14 cellular contexts compared by ENCODE assay signal in genomic region chr1:20329793-20330542, GRCh38. TPM values are rescaled to one million over a fixed set of nuclear protein-coding genes. Genes with fewer than 3 reads are reported as not detected.
A peak's percentile ranks its signal among the peaks of the same experiment; 100 is the strongest.
DNase-seq lines count a peak whose midpoint lies in the region; ATAC-seq, FAIRE-seq and TF ChIP-seq lines count a peak whose summit lies in the region.
"Had no signal": no experiment of that assay in that cellular context is flagged by ENCODE, and none has a peak within 500 bp of the region (broad histone marks: within the 10 kb centered on the region; RNA-seq: fewer than 3 reads in every experiment).

No MANE protein-coding gene starts in this region.

- H3K36me3 ChIP-seq in BJ (ENCODE audit: control insufficient read depth, insufficient read depth, low read length): no peaks in the 10 kb centered on the region
- H3K36me3 ChIP-seq in astrocyte (ENCODE audit: insufficient read depth, low read length): no peaks in the 10 kb centered on the region
- H3K36me3 ChIP-seq: BLaER1, heart right ventricle had no signal

- no peak overlapping the region for H3K27ac ChIP-seq in astrocyte (ENCODE audit: low read depth, low read length)
- H3K27ac ChIP-seq: BLaER1, heart right ventricle had no signal

- H3K4me2 ChIP-seq in astrocyte (ENCODE audit: low read length): no peak overlapping the region
- H3K4me2 ChIP-seq: BLaER1 had no signal

- DNase-seq in BJ (ENCODE audit: low read depth) (no peak), GM13977 (ENCODE audit: low spot score) (no peak), astrocyte (ENCODE audit: low read depth) (no peak), iPS-NIHi7 (ENCODE audit: extremely low spot score) (peak; percentile 54), natural killer cell (no peak)
- DNase-seq in activated CD4-positive, alpha-beta memory T cell treated with anti-CD3 and anti-CD28 coated beads, Interleukin-2, amount 10 ng/mL, durations not matched to agents 7 days and 5 days: no peak
- DNase-seq: activated naive CD4-positive, alpha-beta T cell treated with anti-CD3 and anti-CD28 coated beads, Interleukin-2, amount 10 ng/mL, durations not matched to agents 7 days and 5 days; central memory CD4-positive, alpha-beta T cell; heart right ventricle had no signal

- H3K4me3 ChIP-seq in BJ (ENCODE audit: low read depth, low read length): no peak overlapping the region
- no peak overlapping the region for H3K4me3 ChIP-seq in astrocyte (ENCODE audit: insufficient read depth, low read depth, low read length)
- H3K4me3 ChIP-seq: BLaER1, heart right ventricle had no signal

- no peak overlapping the region for H2AFZ ChIP-seq in astrocyte (ENCODE audit: low read depth, low read length)

- in situ Hi-C loops in GM13977 (cut with MboI; ENCODE audit: low pct_unique_long_range_greater_than_20kb, low sequenced_read_pairs, unreplicated experiment): no loop called here

- no peak overlapping the region for H3K9ac ChIP-seq in astrocyte (ENCODE audit: low read length)
- H3K9ac ChIP-seq: BLaER1 had no signal

- TF ChIP-seq CTCF in BJ (IDR thresholded peaks at IDR 0.05; ENCODE audit: insufficient read depth, low read depth, low read length): 0 out of 2 replicates have a peak, but pooled peaks have one; percentile 17
- peak; percentile 30 for TF ChIP-seq CTCF in GM13977 (IDR thresholded peaks at IDR 0.05; ENCODE audit: extremely low read depth, insufficient read depth, missing control alignments)
- peak; percentile 6 for TF ChIP-seq CTCF in astrocyte (IDR thresholded peaks at IDR 0.05; ENCODE audit: insufficient read depth, low read depth, low read length)
- TF ChIP-seq CTCF in natural killer cell (IDR thresholded peaks at IDR 0.05): no peak

- H4K20me1 ChIP-seq in astrocyte (ENCODE audit: insufficient read depth, low read length): no peaks in the 10 kb centered on the region
- H4K20me1 ChIP-seq: BLaER1 had no signal

- POLR2A ChIA-PET in BJ (lab: Charles Lee): no interaction called here
- POLR2A ChIA-PET in activated CD4-positive, alpha-beta memory T cell treated with anti-CD3 and anti-CD28 coated beads, Interleukin-2, amount 10 ng/mL, durations not matched to agents 7 days and 5 days (lab: Charles Lee): no interaction called here

- H3K4me1 ChIP-seq in astrocyte (ENCODE audit: insufficient read depth, low read length): peaks cover 3% of the 10 kb centered on the region

- no peaks in the 10 kb centered on the region; the same call in 1 of the 2 replicates for H3K27me3 ChIP-seq in BJ (ENCODE audit: control insufficient read depth, insufficient read depth, low read length)
- peaks cover 6% of the 10 kb centered on the region for H3K27me3 ChIP-seq in astrocyte (ENCODE audit: insufficient read depth, low read length)
- H3K27me3 ChIP-seq: BLaER1 had no signal

- no peak for ATAC-seq in HG02852 (IDR thresholded peaks at IDR 0.05; ENCODE audit: unreplicated experiment)
- ATAC-seq in GM19452 (IDR thresholded peaks at IDR 0.05; ENCODE audit: unreplicated experiment): no peak
- no peak for ATAC-seq in natural killer cell
- ATAC-seq: heart right ventricle had no signal

- H3K4me1 Mint-ChIP-seq in astrocyte (ENCODE audit: low read depth, unreplicated experiment) (no peaks in the 10 kb centered on the region), natural killer cell (peaks cover 0 to 3% of the 10 kb centered on the region in 2 donors)
- H3K4me1 Mint-ChIP-seq in activated CD4-positive, alpha-beta memory T cell treated with anti-CD3 and anti-CD28 coated beads, Interleukin-2, amount 10 ng/mL, durations not matched to agents 7 days and 5 days: no peaks in the 10 kb centered on the region
- H3K4me1 Mint-ChIP-seq: activated naive CD4-positive, alpha-beta T cell treated with anti-CD3 and anti-CD28 coated beads, Interleukin-2, amount 10 ng/mL, durations not matched to agents 7 days and 5 days had no signal

- H3K36me3 Mint-ChIP-seq in astrocyte (ENCODE audit: low read depth, unreplicated experiment) (no peaks in the 10 kb centered on the region), natural killer cell (no peaks in the 10 kb centered on the region)
- no peaks in the 10 kb centered on the region for H3K36me3 Mint-ChIP-seq in activated CD4-positive, alpha-beta memory T cell treated with anti-CD3 and anti-CD28 coated beads, Interleukin-2, amount 10 ng/mL, durations not matched to agents 7 days and 5 days (ENCODE audit: low read depth)
- H3K36me3 Mint-ChIP-seq: activated naive CD4-positive, alpha-beta T cell treated with anti-CD3 and anti-CD28 coated beads, Interleukin-2, amount 10 ng/mL, durations not matched to agents 7 days and 5 days had no signal

- H3K9me3 ChIP-seq in astrocyte (ENCODE audit: insufficient read depth, low read depth, low read length): no peaks in the 10 kb centered on the region
- H3K9me3 ChIP-seq: BLaER1, heart right ventricle had no signal

- H3K79me2 ChIP-seq in astrocyte (ENCODE audit: insufficient read depth, low read length): no peaks in the 10 kb centered on the region

- H3K9me3 Mint-ChIP-seq in astrocyte (ENCODE audit: unreplicated experiment) (no peaks in the 10 kb centered on the region), natural killer cell (no peaks in the 10 kb centered on the region)
- no peaks in the 10 kb centered on the region for H3K9me3 Mint-ChIP-seq in activated CD4-positive, alpha-beta memory T cell treated with anti-CD3 and anti-CD28 coated beads, Interleukin-2, amount 10 ng/mL, durations not matched to agents 7 days and 5 days
- H3K9me3 Mint-ChIP-seq: activated naive CD4-positive, alpha-beta T cell treated with anti-CD3 and anti-CD28 coated beads, Interleukin-2, amount 10 ng/mL, durations not matched to agents 7 days and 5 days had no signal

- CTCF ChIA-PET in BJ (lab: Yijun Ruan, JAX): interaction anchor here (1.6 kb wide), 1 partner anchor 9 kb away, joined by 3 read pairs; no protein-coding TSS in a partner anchor
- CTCF ChIA-PET in activated CD4-positive, alpha-beta memory T cell treated with anti-CD3 and anti-CD28 coated beads, Interleukin-2, amount 10 ng/mL, durations not matched to agents 7 days and 5 days (lab: Charles Lee): no interaction called here

- no peak for FAIRE-seq in astrocyte (lab: Jason Lieb, UNC)
- FAIRE-seq: GM18507, GM19239 had no signal

- H3K27ac Mint-ChIP-seq in astrocyte (ENCODE audit: unreplicated experiment): no peak overlapping the region
- no peak overlapping the region for H3K27ac Mint-ChIP-seq in natural killer cell
- no peak overlapping the region for H3K27ac Mint-ChIP-seq in activated CD4-positive, alpha-beta memory T cell treated with anti-CD3 and anti-CD28 coated beads, Interleukin-2, amount 10 ng/mL, durations not matched to agents 7 days and 5 days
- H3K27ac Mint-ChIP-seq: activated naive CD4-positive, alpha-beta T cell treated with anti-CD3 and anti-CD28 coated beads, Interleukin-2, amount 10 ng/mL, durations not matched to agents 7 days and 5 days had no signal

- H3K4me3 Mint-ChIP-seq in astrocyte (ENCODE audit: unreplicated experiment) (no peak overlapping the region), natural killer cell (no peak overlapping the region)
- no peak overlapping the region for H3K4me3 Mint-ChIP-seq in activated CD4-positive, alpha-beta memory T cell treated with anti-CD3 and anti-CD28 coated beads, Interleukin-2, amount 10 ng/mL, durations not matched to agents 7 days and 5 days
- H3K4me3 Mint-ChIP-seq: activated naive CD4-positive, alpha-beta T cell treated with anti-CD3 and anti-CD28 coated beads, Interleukin-2, amount 10 ng/mL, durations not matched to agents 7 days and 5 days had no signal

- intact Hi-C loops in natural killer cell (cut with micrococcal nuclease): no loop called here

- H3K27me3 Mint-ChIP-seq in astrocyte (ENCODE audit: low read depth, unreplicated experiment): peaks cover 69% of the 10 kb centered on the region
- H3K27me3 Mint-ChIP-seq in natural killer cell (ENCODE audit: low read depth in 2 of 2): peaks cover 25 to 44% of the 10 kb centered on the region in 2 donors
- peaks cover 28% of the 10 kb centered on the region for H3K27me3 Mint-ChIP-seq in activated CD4-positive, alpha-beta memory T cell treated with anti-CD3 and anti-CD28 coated beads, Interleukin-2, amount 10 ng/mL, durations not matched to agents 7 days and 5 days

RNA-seq across cellular contexts. Expression of gene VWA5B1, which starts 39.3 kb away (rescaled TPM):
- polyA plus RNA-seq in BJ (2011; rRNA removed): not detected in 2 replicates
- not detected in 2 replicates for polyA minus RNA-seq in BJ (2011; rRNA and poly(A)+ RNA removed)
- total RNA-seq in astrocyte (not detected in 2 replicates), natural killer cell (not detected)
- not detected for total RNA-seq in activated CD4-positive, alpha-beta memory T cell treated with anti-CD3 and anti-CD28 coated beads, Interleukin-2, amount 10 ng/mL, durations not matched to agents 7 days and 5 days
